ENCODE assay signal across 17 cellular contexts in genomic region chr5:34034497-34035327, GRCh38. TPM values are rescaled to one million over a fixed set of nuclear protein-coding genes. Genes with fewer than 3 reads are reported as not detected.
DNase-seq lines count a peak whose midpoint lies in the region; ATAC-seq lines count a peak whose summit lies in the region.
"Had no signal": no experiment of that assay in that cellular context is flagged by ENCODE, and none has a peak within 500 bp of the region (broad histone marks: within the 10 kb centered on the region; RNA-seq: fewer than 3 reads in every experiment).

No MANE protein-coding gene starts in this region.

- DNase-seq in mesenchymal stem cell (no peak), occipital lobe (lab: John Stamatoyannopoulos, UW) (no peak), posterior cingulate gyrus (no peak), NCI-H1092 (lab: John Stamatoyannopoulos, UW) (no peak)
- no peak for DNase-seq in stimulated activated naive CD8-positive, alpha-beta T cell treated with anti-CD3 and anti-CD28 coated beads, Interleukin-15, amount 100 ng/mL, for 72 hours
- DNase-seq: activated CD8-positive, alpha-beta T cell treated with anti-CD3 and anti-CD28 coated beads for 36 hours; foreskin melanocyte; NCI-H187 treated with DMSO at 0.1 percent for 48 hours; NCI-H526 treated with DMSO at 0.1 percent for 48 hours; right cardiac atrium; stimulated activated CD4-positive, alpha-beta T cell treated with anti-CD3 and anti-CD28 coated beads, Interleukin-2, amount 100 ng/mL, for 24 hours had no signal

- H3K27me3 Mint-ChIP-seq in stimulated activated naive CD8-positive, alpha-beta T cell treated with anti-CD3 and anti-CD28 coated beads, Interleukin-15, amount 100 ng/mL, for 72 hours = no peaks in the 10 kb centered on the region
- H3K27me3 Mint-ChIP-seq: activated CD8-positive, alpha-beta T cell treated with anti-CD3 and anti-CD28 coated beads for 36 hours had no signal

- H2BK15ac ChIP-seq in mesenchymal stem cell (ENCODE audit: low read depth, poor library complexity, severe bottlenecking) = no peak overlapping the region

- H3K36me3 ChIP-seq in mesenchymal stem cell (ENCODE audit: control insufficient read depth in 1 of 2, insufficient read depth in 2 of 2, low read depth in 1 of 2, low read length in 2 of 2) = peaks cover 3 to 8% of the 10 kb centered on the region in 2 experiments
- H3K36me3 ChIP-seq: thoracic aorta had no signal

- H2BK120ac ChIP-seq in mesenchymal stem cell (ENCODE audit: low read depth, low read length) = no peak overlapping the region

- WGBS in mesenchymal stem cell = 96% methylated on average over 3 of the region's 4 CpGs

- no peak overlapping the region for H3K27ac Mint-ChIP-seq in stimulated activated naive CD8-positive, alpha-beta T cell treated with anti-CD3 and anti-CD28 coated beads, Interleukin-15, amount 100 ng/mL, for 72 hours
- H3K27ac Mint-ChIP-seq: activated CD8-positive, alpha-beta T cell treated with anti-CD3 and anti-CD28 coated beads for 36 hours had no signal

- peak overlapping the region; percentile 7 for H2AK5ac ChIP-seq in mesenchymal stem cell (ENCODE audit: low read length, severe bottlenecking)

- H3K9me3 ChIP-seq in mesenchymal stem cell (ENCODE audit: control insufficient read depth, low read length) = no peaks in the 10 kb centered on the region
- H3K9me3 ChIP-seq: thoracic aorta had no signal

- H3K4me3 ChIP-seq in mesenchymal stem cell (ENCODE audit: insufficient read depth in 1 of 2, low read depth in 1 of 2, low read length in 2 of 2) = no peak overlapping the region
- H3K4me3 ChIP-seq: lung, thoracic aorta had no signal

- H3K9ac ChIP-seq in mesenchymal stem cell (ENCODE audit: low read length) = no peak overlapping the region

- peak; percentile 89 for ATAC-seq in GM18511 (IDR thresholded peaks at IDR 0.05; ENCODE audit: unreplicated experiment)
- ATAC-seq in GM21447 (IDR thresholded peaks at IDR 0.05; ENCODE audit: unreplicated experiment) = peak; percentile 65
- ATAC-seq in HG03175 (IDR thresholded peaks at IDR 0.05; ENCODE audit: unreplicated experiment) = peak; percentile 72
- ATAC-seq in stimulated activated naive CD8-positive, alpha-beta T cell treated with anti-CD3 and anti-CD28 coated beads, Interleukin-15, amount 100 ng/mL, for 72 hours = no peak
- ATAC-seq: activated CD8-positive, alpha-beta T cell treated with anti-CD3 and anti-CD28 coated beads for 36 hours; Panc1 had no signal

- no peak overlapping the region for H2BK5ac ChIP-seq in mesenchymal stem cell (ENCODE audit: low read depth, low read length, poor library complexity, severe bottlenecking)

- intact Hi-C loops in posterior cingulate gyrus (cut with DNase I) = no loop called here

- no peak overlapping the region for H2AFZ ChIP-seq in mesenchymal stem cell (ENCODE audit: low read depth, low read length)

- no peak overlapping the region for H3K4ac ChIP-seq in mesenchymal stem cell (ENCODE audit: low read depth in 1 of 2, low read length in 2 of 2)

- H3K23ac ChIP-seq in mesenchymal stem cell (ENCODE audit: low read length in 2 of 2) = no peak overlapping the region

- H3K4me3 Mint-ChIP-seq in stimulated activated naive CD8-positive, alpha-beta T cell treated with anti-CD3 and anti-CD28 coated beads, Interleukin-15, amount 100 ng/mL, for 72 hours = no peak overlapping the region
- H3K4me3 Mint-ChIP-seq: activated CD8-positive, alpha-beta T cell treated with anti-CD3 and anti-CD28 coated beads for 36 hours had no signal

- peaks cover 6% of the 10 kb centered on the region for H3K4me1 ChIP-seq in mesenchymal stem cell (ENCODE audit: control insufficient read depth, insufficient read depth, low read depth, low read length)

- H3K27ac ChIP-seq in mesenchymal stem cell (ENCODE audit: low read length, poor library complexity, severe bottlenecking) = no peak overlapping the region
- H3K27ac ChIP-seq: thoracic aorta had no signal

- no peaks in the 10 kb centered on the region for H3K9me3 Mint-ChIP-seq in stimulated activated naive CD8-positive, alpha-beta T cell treated with anti-CD3 and anti-CD28 coated beads, Interleukin-15, amount 100 ng/mL, for 72 hours
- H3K9me3 Mint-ChIP-seq: activated CD8-positive, alpha-beta T cell treated with anti-CD3 and anti-CD28 coated beads for 36 hours had no signal

- H4K8ac ChIP-seq in mesenchymal stem cell (ENCODE audit: low read length) = no peak overlapping the region

- no peaks in the 10 kb centered on the region for H3K27me3 ChIP-seq in mesenchymal stem cell (ENCODE audit: control insufficient read depth in 1 of 2, insufficient read depth in 1 of 2, low read length in 2 of 2)

- no peak overlapping the region for H3K4me2 ChIP-seq in mesenchymal stem cell (ENCODE audit: low read length, poor library complexity, severe bottlenecking)

- H4K91ac ChIP-seq in mesenchymal stem cell (ENCODE audit: low read length) = no peak overlapping the region

- no peak overlapping the region for H3K14ac ChIP-seq in mesenchymal stem cell (ENCODE audit: low read length in 2 of 2)

- H3K18ac ChIP-seq in mesenchymal stem cell (ENCODE audit: low read depth in 1 of 2, low read length in 2 of 2) = no peak overlapping the region

- no peaks in the 10 kb centered on the region for H3K4me1 Mint-ChIP-seq in stimulated activated naive CD8-positive, alpha-beta T cell treated with anti-CD3 and anti-CD28 coated beads, Interleukin-15, amount 100 ng/mL, for 72 hours

- no peaks in the 10 kb centered on the region for H3K79me1 ChIP-seq in mesenchymal stem cell (replicated peaks; ENCODE audit: low read length, poor library complexity, severe bottlenecking)

- no peak overlapping the region for H2BK12ac ChIP-seq in mesenchymal stem cell (ENCODE audit: low read length in 2 of 2)

RNA-seq across cellular contexts. Expression of gene C1QTNF3, which starts 8.3 kb away (rescaled TPM):
- polyA plus RNA-seq in mesenchymal stem cell (2013, experiment 1 of 2) = 0.43 TPM
- 0.36 TPM for polyA plus RNA-seq in mesenchymal stem cell (2013, experiment 2 of 2)
- 11.7 TPM for total RNA-seq in occipital lobe

RNA-seq across cellular contexts. Expression of gene AMACR, which starts 26.9 kb away (rescaled TPM):
- 8.2 TPM for polyA plus RNA-seq in mesenchymal stem cell (2013, experiment 1 of 2)
- polyA plus RNA-seq in mesenchymal stem cell (2013, experiment 2 of 2) = 8.6 TPM
- total RNA-seq in occipital lobe = 10.6 TPM

RNA-seq across cellular contexts. Expression of gene SLC45A2, which starts 50.2 kb away (rescaled TPM):
- polyA plus RNA-seq in mesenchymal stem cell (2013, experiment 1 of 2) = 0.28 TPM
- 0.23 TPM for polyA plus RNA-seq in mesenchymal stem cell (2013, experiment 2 of 2)
- 0.16 TPM for total RNA-seq in occipital lobe
- total RNA-seq: activated CD8-positive, alpha-beta T cell treated with anti-CD3 and anti-CD28 coated beads for 36 hours; thoracic aorta had no signal
